5 cellular contexts compared by ENCODE assay signal in genomic region chr11:11077898-11078297, GRCh38.
"Had no signal": no experiment of that assay in that cellular context is flagged by ENCODE, and none has a peak within 500 bp of the region (broad histone marks: within the 10 kb centered on the region; RNA-seq: fewer than 3 reads in every experiment).

No MANE protein-coding gene starts in this region.

- H3K4me3 ChIP-seq: GM23338, K562 had no signal

- H3K4me2 ChIP-seq: GM23338 had no signal

- H3K4me3 Mint-ChIP-seq: GM23338 had no signal

- H3K27ac Mint-ChIP-seq: GM23338 had no signal

- FAIRE-seq: HTR-8/SVneo had no signal

- H3K9me3 Mint-ChIP-seq: GM23338 had no signal

- H2AFZ ChIP-seq: GM23338 had no signal

- ATAC-seq: GM23338, K562 had no signal

- DNase-seq: H7, KG1 had no signal
